Comparison of ENCODE assay signal across 1 cellular context in the genomic region with DNA sequence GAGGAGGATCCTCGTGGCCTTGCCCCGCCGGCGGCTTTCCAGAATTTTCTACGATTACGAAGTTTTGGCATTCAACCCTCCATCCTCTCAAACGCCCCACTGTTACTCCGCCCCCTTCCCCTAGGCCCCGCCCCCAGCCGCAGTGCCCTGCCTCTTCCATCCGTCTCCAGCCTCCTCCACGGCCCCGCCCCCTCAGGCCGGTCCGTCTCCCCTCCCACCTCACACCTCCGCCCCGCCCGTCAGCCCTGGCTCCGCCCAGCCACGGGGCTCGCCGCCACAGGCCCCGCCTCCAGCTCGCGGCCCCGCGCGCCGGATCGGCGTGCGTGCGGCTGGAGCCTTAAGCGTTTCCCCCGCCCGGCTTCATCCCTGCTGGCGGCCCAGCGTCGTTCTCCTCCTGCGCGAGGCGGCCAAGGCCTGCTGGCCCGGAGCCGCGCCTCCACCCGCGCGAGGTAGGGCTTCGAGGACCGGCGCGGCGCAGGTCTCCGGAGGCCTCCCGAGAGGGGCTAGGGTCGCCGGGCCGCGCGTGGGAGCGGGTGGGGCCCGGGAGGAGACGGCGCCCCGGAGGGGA.
TF ChIP-seq lines count a peak whose summit lies in the region.

A gene with protein sequence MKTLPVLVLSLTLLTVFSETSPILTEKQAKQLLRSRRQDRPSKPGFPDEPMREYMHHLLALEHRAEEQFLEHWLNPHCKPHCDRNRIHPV (minus strand): TSS at position 109 of the 568 bp plus-strand sequence. CDS start 18,110 bp downstream, outside the sequence.
A gene (plus strand): TSS at position 340 of the 568 bp plus-strand sequence. CDS start 645 bp downstream, outside the sequence.

TF ChIP-seq in HepG2, 621 proteins besides CTCF, POLR2A, EP300 and RAD21 (continues in another document):
- no peak for TF ChIP-seq ZKSCAN5 (CRISPR knock-in tag; IDR thresholded peaks at IDR 0.05)
- no peak for TF ChIP-seq PTBP1 (IDR thresholded peaks at IDR 0.05; ENCODE audit: low read depth, low read length, poor library complexity, severe bottlenecking)
- peak; percentile 94; the same call in 1 of the 2 replicates for TF ChIP-seq ZSCAN21 (CRISPR knock-in tag; IDR thresholded peaks at IDR 0.05; ENCODE audit: borderline replicate concordance)
- TF ChIP-seq, protein P1, sequence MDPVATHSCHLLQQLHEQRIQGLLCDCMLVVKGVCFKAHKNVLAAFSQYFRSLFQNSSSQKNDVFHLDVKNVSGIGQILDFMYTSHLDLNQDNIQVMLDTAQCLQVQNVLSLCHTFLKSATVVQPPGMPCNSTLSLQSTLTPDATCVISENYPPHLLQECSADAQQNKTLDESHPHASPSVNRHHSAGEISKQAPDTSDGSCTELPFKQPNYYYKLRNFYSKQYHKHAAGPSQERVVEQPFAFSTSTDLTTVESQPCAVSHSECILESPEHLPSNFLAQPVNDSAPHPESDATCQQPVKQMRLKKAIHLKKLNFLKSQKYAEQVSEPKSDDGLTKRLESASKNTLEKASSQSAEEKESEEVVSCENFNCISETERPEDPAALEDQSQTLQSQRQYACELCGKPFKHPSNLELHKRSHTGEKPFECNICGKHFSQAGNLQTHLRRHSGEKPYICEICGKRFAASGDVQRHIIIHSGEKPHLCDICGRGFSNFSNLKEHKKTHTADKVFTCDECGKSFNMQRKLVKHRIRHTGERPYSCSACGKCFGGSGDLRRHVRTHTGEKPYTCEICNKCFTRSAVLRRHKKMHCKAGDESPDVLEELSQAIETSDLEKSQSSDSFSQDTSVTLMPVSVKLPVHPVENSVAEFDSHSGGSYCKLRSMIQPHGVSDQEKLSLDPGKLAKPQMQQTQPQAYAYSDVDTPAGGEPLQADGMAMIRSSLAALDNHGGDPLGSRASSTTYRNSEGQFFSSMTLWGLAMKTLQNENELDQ (CRISPR knock-in tag; IDR thresholded peaks at IDR 0.05; ENCODE audit: borderline replicate concordance) = no peak
- TF ChIP-seq NR3C1 (CRISPR knock-in tag; IDR thresholded peaks at IDR 0.05) = no peak
- no peak for TF ChIP-seq CHCHD3 (CRISPR knock-in tag; IDR thresholded peaks at IDR 0.05)
- 0 out of 2 replicates have a peak, but pooled peaks have one; percentile 46 for TF ChIP-seq ZNF841 (CRISPR knock-in tag; IDR thresholded peaks at IDR 0.05; ENCODE audit: borderline replicate concordance)
- TF ChIP-seq, protein P2, sequence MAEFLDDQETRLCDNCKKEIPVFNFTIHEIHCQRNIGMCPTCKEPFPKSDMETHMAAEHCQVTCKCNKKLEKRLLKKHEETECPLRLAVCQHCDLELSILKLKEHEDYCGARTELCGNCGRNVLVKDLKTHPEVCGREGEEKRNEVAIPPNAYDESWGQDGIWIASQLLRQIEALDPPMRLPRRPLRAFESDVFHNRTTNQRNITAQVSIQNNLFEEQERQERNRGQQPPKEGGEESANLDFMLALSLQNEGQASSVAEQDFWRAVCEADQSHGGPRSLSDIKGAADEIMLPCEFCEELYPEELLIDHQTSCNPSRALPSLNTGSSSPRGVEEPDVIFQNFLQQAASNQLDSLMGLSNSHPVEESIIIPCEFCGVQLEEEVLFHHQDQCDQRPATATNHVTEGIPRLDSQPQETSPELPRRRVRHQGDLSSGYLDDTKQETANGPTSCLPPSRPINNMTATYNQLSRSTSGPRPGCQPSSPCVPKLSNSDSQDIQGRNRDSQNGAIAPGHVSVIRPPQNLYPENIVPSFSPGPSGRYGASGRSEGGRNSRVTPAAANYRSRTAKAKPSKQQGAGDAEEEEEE (CRISPR knock-in tag; IDR thresholded peaks at IDR 0.05; ENCODE audit: borderline replicate concordance) = no peak
- TF ChIP-seq, protein P3, sequence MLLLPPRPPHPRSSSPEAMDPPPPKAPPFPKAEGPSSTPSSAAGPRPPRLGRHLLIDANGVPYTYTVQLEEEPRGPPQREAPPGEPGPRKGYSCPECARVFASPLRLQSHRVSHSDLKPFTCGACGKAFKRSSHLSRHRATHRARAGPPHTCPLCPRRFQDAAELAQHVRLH (CRISPR knock-in tag; IDR thresholded peaks at IDR 0.05; ENCODE audit: borderline replicate concordance, low read depth) = no peak
- TF ChIP-seq IKZF1 (IDR thresholded peaks at IDR 0.05) = no peak
- TF ChIP-seq NFE2L2 (IDR thresholded peaks at IDR 0.05; ENCODE audit: low read length) = no peak
- TF ChIP-seq ZNF782 (CRISPR knock-in tag; IDR thresholded peaks at IDR 0.05; ENCODE audit: borderline replicate concordance) = no peak
- TF ChIP-seq ZNF776 (CRISPR knock-in tag; IDR thresholded peaks at IDR 0.05) = peak; percentile 59; the same call in 1 of the 2 replicates
- TF ChIP-seq HMG20B (CRISPR knock-in tag; conservative IDR thresholded peaks at IDR 0.05) = no peak
- TF ChIP-seq, protein P4, sequence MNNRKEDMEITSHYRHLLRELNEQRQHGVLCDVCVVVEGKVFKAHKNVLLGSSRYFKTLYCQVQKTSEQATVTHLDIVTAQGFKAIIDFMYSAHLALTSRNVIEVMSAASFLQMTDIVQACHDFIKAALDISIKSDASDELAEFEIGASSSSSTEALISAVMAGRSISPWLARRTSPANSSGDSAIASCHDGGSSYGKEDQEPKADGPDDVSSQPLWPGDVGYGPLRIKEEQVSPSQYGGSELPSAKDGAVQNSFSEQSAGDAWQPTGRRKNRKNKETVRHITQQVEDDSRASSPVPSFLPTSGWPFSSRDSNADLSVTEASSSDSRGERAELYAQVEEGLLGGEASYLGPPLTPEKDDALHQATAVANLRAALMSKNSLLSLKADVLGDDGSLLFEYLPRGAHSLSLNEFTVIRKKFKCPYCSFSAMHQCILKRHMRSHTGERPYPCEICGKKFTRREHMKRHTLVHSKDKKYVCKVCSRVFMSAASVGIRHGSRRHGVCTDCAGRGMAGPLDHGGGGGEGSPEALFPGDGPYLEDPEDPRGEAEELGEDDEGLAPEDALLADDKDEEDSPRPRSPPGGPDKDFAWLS (CRISPR knock-in tag; IDR thresholded peaks at IDR 0.05; ENCODE audit: borderline replicate concordance) = no peak
- TF ChIP-seq MAZ (IDR thresholded peaks at IDR 0.05; ENCODE audit: borderline replicate concordance, low read depth, low read length) = no peak
- peak; percentile 54; the same call in 1 of the 2 replicates for TF ChIP-seq MAZ (CRISPR knock-in tag; IDR thresholded peaks at IDR 0.05; ENCODE audit: low read depth)
- TF ChIP-seq, protein P5, sequence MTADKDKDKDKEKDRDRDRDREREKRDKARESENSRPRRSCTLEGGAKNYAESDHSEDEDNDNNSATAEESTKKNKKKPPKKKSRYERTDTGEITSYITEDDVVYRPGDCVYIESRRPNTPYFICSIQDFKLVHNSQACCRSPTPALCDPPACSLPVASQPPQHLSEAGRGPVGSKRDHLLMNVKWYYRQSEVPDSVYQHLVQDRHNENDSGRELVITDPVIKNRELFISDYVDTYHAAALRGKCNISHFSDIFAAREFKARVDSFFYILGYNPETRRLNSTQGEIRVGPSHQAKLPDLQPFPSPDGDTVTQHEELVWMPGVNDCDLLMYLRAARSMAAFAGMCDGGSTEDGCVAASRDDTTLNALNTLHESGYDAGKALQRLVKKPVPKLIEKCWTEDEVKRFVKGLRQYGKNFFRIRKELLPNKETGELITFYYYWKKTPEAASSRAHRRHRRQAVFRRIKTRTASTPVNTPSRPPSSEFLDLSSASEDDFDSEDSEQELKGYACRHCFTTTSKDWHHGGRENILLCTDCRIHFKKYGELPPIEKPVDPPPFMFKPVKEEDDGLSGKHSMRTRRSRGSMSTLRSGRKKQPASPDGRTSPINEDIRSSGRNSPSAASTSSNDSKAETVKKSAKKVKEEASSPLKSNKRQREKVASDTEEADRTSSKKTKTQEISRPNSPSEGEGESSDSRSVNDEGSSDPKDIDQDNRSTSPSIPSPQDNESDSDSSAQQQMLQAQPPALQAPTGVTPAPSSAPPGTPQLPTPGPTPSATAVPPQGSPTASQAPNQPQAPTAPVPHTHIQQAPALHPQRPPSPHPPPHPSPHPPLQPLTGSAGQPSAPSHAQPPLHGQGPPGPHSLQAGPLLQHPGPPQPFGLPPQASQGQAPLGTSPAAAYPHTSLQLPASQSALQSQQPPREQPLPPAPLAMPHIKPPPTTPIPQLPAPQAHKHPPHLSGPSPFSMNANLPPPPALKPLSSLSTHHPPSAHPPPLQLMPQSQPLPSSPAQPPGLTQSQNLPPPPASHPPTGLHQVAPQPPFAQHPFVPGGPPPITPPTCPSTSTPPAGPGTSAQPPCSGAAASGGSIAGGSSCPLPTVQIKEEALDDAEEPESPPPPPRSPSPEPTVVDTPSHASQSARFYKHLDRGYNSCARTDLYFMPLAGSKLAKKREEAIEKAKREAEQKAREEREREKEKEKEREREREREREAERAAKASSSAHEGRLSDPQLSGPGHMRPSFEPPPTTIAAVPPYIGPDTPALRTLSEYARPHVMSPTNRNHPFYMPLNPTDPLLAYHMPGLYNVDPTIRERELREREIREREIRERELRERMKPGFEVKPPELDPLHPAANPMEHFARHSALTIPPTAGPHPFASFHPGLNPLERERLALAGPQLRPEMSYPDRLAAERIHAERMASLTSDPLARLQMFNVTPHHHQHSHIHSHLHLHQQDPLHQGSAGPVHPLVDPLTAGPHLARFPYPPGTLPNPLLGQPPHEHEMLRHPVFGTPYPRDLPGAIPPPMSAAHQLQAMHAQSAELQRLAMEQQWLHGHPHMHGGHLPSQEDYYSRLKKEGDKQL (CRISPR knock-in tag; IDR thresholded peaks at IDR 0.05; ENCODE audit: low read depth) = no peak
- TF ChIP-seq, protein P6, sequence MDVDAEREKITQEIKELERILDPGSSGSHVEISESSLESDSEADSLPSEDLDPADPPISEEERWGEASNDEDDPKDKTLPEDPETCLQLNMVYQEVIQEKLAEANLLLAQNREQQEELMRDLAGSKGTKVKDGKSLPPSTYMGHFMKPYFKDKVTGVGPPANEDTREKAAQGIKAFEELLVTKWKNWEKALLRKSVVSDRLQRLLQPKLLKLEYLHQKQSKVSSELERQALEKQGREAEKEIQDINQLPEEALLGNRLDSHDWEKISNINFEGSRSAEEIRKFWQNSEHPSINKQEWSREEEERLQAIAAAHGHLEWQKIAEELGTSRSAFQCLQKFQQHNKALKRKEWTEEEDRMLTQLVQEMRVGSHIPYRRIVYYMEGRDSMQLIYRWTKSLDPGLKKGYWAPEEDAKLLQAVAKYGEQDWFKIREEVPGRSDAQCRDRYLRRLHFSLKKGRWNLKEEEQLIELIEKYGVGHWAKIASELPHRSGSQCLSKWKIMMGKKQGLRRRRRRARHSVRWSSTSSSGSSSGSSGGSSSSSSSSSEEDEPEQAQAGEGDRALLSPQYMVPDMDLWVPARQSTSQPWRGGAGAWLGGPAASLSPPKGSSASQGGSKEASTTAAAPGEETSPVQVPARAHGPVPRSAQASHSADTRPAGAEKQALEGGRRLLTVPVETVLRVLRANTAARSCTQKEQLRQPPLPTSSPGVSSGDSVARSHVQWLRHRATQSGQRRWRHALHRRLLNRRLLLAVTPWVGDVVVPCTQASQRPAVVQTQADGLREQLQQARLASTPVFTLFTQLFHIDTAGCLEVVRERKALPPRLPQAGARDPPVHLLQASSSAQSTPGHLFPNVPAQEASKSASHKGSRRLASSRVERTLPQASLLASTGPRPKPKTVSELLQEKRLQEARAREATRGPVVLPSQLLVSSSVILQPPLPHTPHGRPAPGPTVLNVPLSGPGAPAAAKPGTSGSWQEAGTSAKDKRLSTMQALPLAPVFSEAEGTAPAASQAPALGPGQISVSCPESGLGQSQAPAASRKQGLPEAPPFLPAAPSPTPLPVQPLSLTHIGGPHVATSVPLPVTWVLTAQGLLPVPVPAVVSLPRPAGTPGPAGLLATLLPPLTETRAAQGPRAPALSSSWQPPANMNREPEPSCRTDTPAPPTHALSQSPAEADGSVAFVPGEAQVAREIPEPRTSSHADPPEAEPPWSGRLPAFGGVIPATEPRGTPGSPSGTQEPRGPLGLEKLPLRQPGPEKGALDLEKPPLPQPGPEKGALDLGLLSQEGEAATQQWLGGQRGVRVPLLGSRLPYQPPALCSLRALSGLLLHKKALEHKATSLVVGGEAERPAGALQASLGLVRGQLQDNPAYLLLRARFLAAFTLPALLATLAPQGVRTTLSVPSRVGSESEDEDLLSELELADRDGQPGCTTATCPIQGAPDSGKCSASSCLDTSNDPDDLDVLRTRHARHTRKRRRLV (CRISPR knock-in tag; IDR thresholded peaks at IDR 0.05) = no peak
- no peak for TF ChIP-seq U2AF2 (IDR thresholded peaks at IDR 0.05; ENCODE audit: low read depth, low read length)
- TF ChIP-seq SRSF9 (IDR thresholded peaks at IDR 0.05; ENCODE audit: borderline replicate concordance, insufficient read depth, low read depth, low read length, poor library complexity, severe bottlenecking) = no peak
- no peak for TF ChIP-seq ZNF337 (CRISPR knock-in tag; IDR thresholded peaks at IDR 0.05; ENCODE audit: borderline replicate concordance, low read depth)
- no peak for TF ChIP-seq SNAI1 (CRISPR knock-in tag; IDR thresholded peaks at IDR 0.05; ENCODE audit: borderline replicate concordance)
- peak; percentile 64 for TF ChIP-seq DMAP1 (CRISPR knock-in tag; IDR thresholded peaks at IDR 0.05)
- peak; percentile 76 for TF ChIP-seq ZC3H13 (CRISPR knock-in tag; IDR thresholded peaks at IDR 0.05)
- no peak for TF ChIP-seq RAD51 (IDR thresholded peaks at IDR 0.05; ENCODE audit: borderline replicate concordance)
- TF ChIP-seq KDM6A (CRISPR knock-in tag; IDR thresholded peaks at IDR 0.05; ENCODE audit: low read depth) = 0 out of 2 replicates have a peak, but pooled peaks have one; percentile 26
- TF ChIP-seq ZNF616 (CRISPR knock-in tag; IDR thresholded peaks at IDR 0.05; ENCODE audit: low read depth) = 0 out of 2 replicates have a peak, but pooled peaks have one; percentile 83
- no peak for TF ChIP-seq KAT2B (IDR thresholded peaks at IDR 0.05; ENCODE audit: borderline replicate concordance, low read depth, low read length)
- no peak for TF ChIP-seq HIVEP1 (CRISPR knock-in tag; IDR thresholded peaks at IDR 0.05)
- TF ChIP-seq ZNF441 (CRISPR knock-in tag; IDR thresholded peaks at IDR 0.05; ENCODE audit: borderline replicate concordance) = no peak
- no peak for TF ChIP-seq POGZ (CRISPR knock-in tag; IDR thresholded peaks at IDR 0.05)
- no peak for TF ChIP-seq PHB2 (IDR thresholded peaks at IDR 0.05; ENCODE audit: partially characterized antibody)
- TF ChIP-seq ZNF577 (CRISPR knock-in tag; IDR thresholded peaks at IDR 0.05; ENCODE audit: borderline replicate concordance, low read depth) = no peak
- TF ChIP-seq ZSCAN29 (CRISPR knock-in tag; conservative IDR thresholded peaks at IDR 0.05) = no peak
- TF ChIP-seq ZKSCAN8 (CRISPR knock-in tag; IDR thresholded peaks at IDR 0.05; ENCODE audit: borderline replicate concordance) = no peak
- TF ChIP-seq, protein P7, sequence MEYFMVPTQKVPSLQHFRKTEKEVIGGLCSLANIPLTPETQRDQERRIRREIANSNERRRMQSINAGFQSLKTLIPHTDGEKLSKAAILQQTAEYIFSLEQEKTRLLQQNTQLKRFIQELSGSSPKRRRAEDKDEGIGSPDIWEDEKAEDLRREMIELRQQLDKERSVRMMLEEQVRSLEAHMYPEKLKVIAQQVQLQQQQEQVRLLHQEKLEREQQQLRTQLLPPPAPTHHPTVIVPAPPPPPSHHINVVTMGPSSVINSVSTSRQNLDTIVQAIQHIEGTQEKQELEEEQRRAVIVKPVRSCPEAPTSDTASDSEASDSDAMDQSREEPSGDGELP (IDR thresholded peaks at IDR 0.05; ENCODE audit: borderline replicate concordance, low read depth) = no peak
- TF ChIP-seq KLF13 (CRISPR knock-in tag; IDR thresholded peaks at IDR 0.05) = no peak
- TF ChIP-seq ZNF354B (CRISPR knock-in tag; IDR thresholded peaks at IDR 0.05) = no peak
- TF ChIP-seq TEAD3 (CRISPR knock-in tag; optimal IDR thresholded peaks at IDR 0.05; ENCODE audit: borderline replicate concordance) = no peak
- TF ChIP-seq SMAD9 (CRISPR knock-in tag; IDR thresholded peaks at IDR 0.05) = no peak
- TF ChIP-seq, protein P8, sequence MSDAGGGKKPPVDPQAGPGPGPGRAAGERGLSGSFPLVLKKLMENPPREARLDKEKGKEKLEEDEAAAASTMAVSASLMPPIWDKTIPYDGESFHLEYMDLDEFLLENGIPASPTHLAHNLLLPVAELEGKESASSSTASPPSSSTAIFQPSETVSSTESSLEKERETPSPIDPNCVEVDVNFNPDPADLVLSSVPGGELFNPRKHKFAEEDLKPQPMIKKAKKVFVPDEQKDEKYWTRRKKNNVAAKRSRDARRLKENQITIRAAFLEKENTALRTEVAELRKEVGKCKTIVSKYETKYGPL (CRISPR knock-in tag; IDR thresholded peaks at IDR 0.05) = no peak
